In genomic region chr14:102258136-102258535, GRCh38 we compare ENCODE assay signal across 29 cellular contexts.
"Had no signal": no experiment of that assay in that cellular context is flagged by ENCODE, and none has a peak within 500 bp of the region (broad histone marks: within the 10 kb centered on the region; RNA-seq: fewer than 3 reads in every experiment).

No MANE protein-coding gene starts in this region.

- DNase-seq: activated CD4-positive, alpha-beta memory T cell treated with anti-CD3 and anti-CD28 coated beads, Interleukin-2, amount 10 ng/mL, durations not matched to agents 7 days and 5 days; activated CD4-positive, alpha-beta T cell treated with anti-CD3 and anti-CD28 coated beads for 36 hours; activated CD4-positive, alpha-beta T cell treated with anti-CD3 and anti-CD28 coated beads, Interleukin-2, amount 10 ng/mL, durations not matched to agents 24 days and 14 days; activated CD4-positive, alpha-beta T cell treated with anti-CD3 and anti-CD28 coated beads, Interleukin-2, amount 50 U/mL, for 4 hours; activated CD8-positive, alpha-beta memory T cell treated with anti-CD3 and anti-CD28 coated beads, Interleukin-2, amount 50 U/mL, for 48 hours; activated naive CD4-positive, alpha-beta T cell treated with anti-CD3 and anti-CD28 coated beads for 36 hours; activated naive CD8-positive, alpha-beta T cell treated with anti-CD3 and anti-CD28 coated beads for 36 hours; activated naive CD8-positive, alpha-beta T cell treated with anti-CD3 and anti-CD28 coated beads, Interleukin-2, amount 50 U/mL, for 24 hours; activated T-cell treated with anti-CD3 and anti-CD28 coated beads for 4 hours; activated T-cell treated with anti-CD3 and anti-CD28 coated beads, Interleukin-2, amount 50 U/mL, for 24 hours; activated T-cell treated with anti-CD3 and anti-CD28 coated beads, Interleukin-2, amount 50 U/mL, for 72 hours; adrenal gland; amygdala; body of pancreas; caudate nucleus; cerebellar nuclear complex; dorsolateral prefrontal cortex; effector memory CD4-positive, alpha-beta T cell; endodermal cell; foreskin fibroblast; head of caudate nucleus; T-helper 2 cell had no signal

- ATAC-seq: activated CD4-positive, alpha-beta T cell treated with anti-CD3 and anti-CD28 coated beads for 36 hours; activated CD4-positive, CD25-positive, alpha-beta regulatory T cell treated with anti-CD3 and anti-CD28 coated beads, Interleukin-2, amount 50 U/mL, for 24 hours; activated naive CD8-positive, alpha-beta T cell treated with anti-CD3 and anti-CD28 coated beads, Interleukin-2, amount 50 U/mL, for 24 hours; activated T-cell treated with anti-CD3 and anti-CD28 coated beads, Interleukin-2, amount 50 U/mL, for 72 hours; body of pancreas; esophagus mucosa; WTC11 had no signal

- H3K27ac Mint-ChIP-seq: activated CD4-positive, alpha-beta memory T cell treated with anti-CD3 and anti-CD28 coated beads, Interleukin-2, amount 10 ng/mL, durations not matched to agents 7 days and 5 days; activated CD4-positive, alpha-beta T cell treated with anti-CD3 and anti-CD28 coated beads for 36 hours; activated CD4-positive, alpha-beta T cell treated with anti-CD3 and anti-CD28 coated beads, Interleukin-2, amount 10 ng/mL, durations not matched to agents 24 days and 14 days; activated naive CD4-positive, alpha-beta T cell treated with anti-CD3 and anti-CD28 coated beads for 36 hours; activated naive CD4-positive, alpha-beta T cell treated with anti-CD3 and anti-CD28 coated beads, Interleukin-2, amount 50 U/mL, for 24 hours; activated naive CD8-positive, alpha-beta T cell treated with anti-CD3 and anti-CD28 coated beads for 36 hours; activated naive CD8-positive, alpha-beta T cell treated with anti-CD3 and anti-CD28 coated beads, Interleukin-2, amount 50 U/mL, for 24 hours; activated T-cell treated with anti-CD3 and anti-CD28 coated beads, Interleukin-2, amount 50 U/mL, for 24 hours; activated T-cell treated with anti-CD3 and anti-CD28 coated beads, Interleukin-2, amount 50 U/mL, for 72 hours; dendritic cell treated with granulocyte-macrophage colony-stimulating factor and Interleukin-4, amounts not matched to agents 40 ng/mL and 50 ng/mL, for 4 days; endodermal cell; WTC11 had no signal

- H3K27me3 ChIP-seq: adrenal gland, body of pancreas, dorsolateral prefrontal cortex had no signal

- H3K4me1 ChIP-seq: adrenal gland had no signal

- H3K27ac ChIP-seq: adrenal gland, body of pancreas, coronary artery, dorsolateral prefrontal cortex, VCaP had no signal

- H3K36me3 Mint-ChIP-seq: activated naive CD4-positive, alpha-beta T cell treated with anti-CD3 and anti-CD28 coated beads, Interleukin-2, amount 50 U/mL, for 24 hours; activated naive CD8-positive, alpha-beta T cell treated with anti-CD3 and anti-CD28 coated beads for 36 hours; WTC11 had no signal

- H3K36me3 ChIP-seq: adrenal gland had no signal

- H3K4me3 ChIP-seq: adrenal gland, body of pancreas, coronary artery, dorsolateral prefrontal cortex had no signal

- H3K9me3 ChIP-seq: adrenal gland, body of pancreas had no signal

- H3K9me3 Mint-ChIP-seq: activated CD4-positive, alpha-beta memory T cell treated with anti-CD3 and anti-CD28 coated beads, Interleukin-2, amount 10 ng/mL, durations not matched to agents 7 days and 5 days; activated CD4-positive, alpha-beta T cell treated with anti-CD3 and anti-CD28 coated beads, Interleukin-2, amount 10 ng/mL, durations not matched to agents 24 days and 14 days; activated naive CD4-positive, alpha-beta T cell treated with anti-CD3 and anti-CD28 coated beads for 36 hours; activated naive CD4-positive, alpha-beta T cell treated with anti-CD3 and anti-CD28 coated beads, Interleukin-2, amount 50 U/mL, for 24 hours; activated naive CD8-positive, alpha-beta T cell treated with anti-CD3 and anti-CD28 coated beads for 36 hours; activated naive CD8-positive, alpha-beta T cell treated with anti-CD3 and anti-CD28 coated beads, Interleukin-2, amount 50 U/mL, for 24 hours; activated T-cell treated with anti-CD3 and anti-CD28 coated beads, Interleukin-2, amount 50 U/mL, for 24 hours; activated T-cell treated with anti-CD3 and anti-CD28 coated beads, Interleukin-2, amount 50 U/mL, for 72 hours; dendritic cell treated with granulocyte-macrophage colony-stimulating factor and Interleukin-4, amounts not matched to agents 40 ng/mL and 50 ng/mL, for 4 days; endodermal cell; WTC11 had no signal

- H3K27me3 Mint-ChIP-seq: activated CD4-positive, alpha-beta memory T cell treated with anti-CD3 and anti-CD28 coated beads, Interleukin-2, amount 10 ng/mL, durations not matched to agents 7 days and 5 days; activated CD4-positive, alpha-beta T cell treated with anti-CD3 and anti-CD28 coated beads for 36 hours; activated naive CD4-positive, alpha-beta T cell treated with anti-CD3 and anti-CD28 coated beads, Interleukin-2, amount 50 U/mL, for 24 hours; activated naive CD8-positive, alpha-beta T cell treated with anti-CD3 and anti-CD28 coated beads for 36 hours; activated naive CD8-positive, alpha-beta T cell treated with anti-CD3 and anti-CD28 coated beads, Interleukin-2, amount 50 U/mL, for 24 hours; activated T-cell treated with anti-CD3 and anti-CD28 coated beads, Interleukin-2, amount 50 U/mL, for 24 hours; dendritic cell treated with granulocyte-macrophage colony-stimulating factor and Interleukin-4, amounts not matched to agents 40 ng/mL and 50 ng/mL, for 4 days had no signal

- H3K4me3 Mint-ChIP-seq: activated CD4-positive, alpha-beta memory T cell treated with anti-CD3 and anti-CD28 coated beads, Interleukin-2, amount 10 ng/mL, durations not matched to agents 7 days and 5 days; activated CD4-positive, alpha-beta T cell treated with anti-CD3 and anti-CD28 coated beads for 36 hours; activated CD4-positive, alpha-beta T cell treated with anti-CD3 and anti-CD28 coated beads, Interleukin-2, amount 10 ng/mL, durations not matched to agents 24 days and 14 days; activated naive CD4-positive, alpha-beta T cell treated with anti-CD3 and anti-CD28 coated beads for 36 hours; activated naive CD4-positive, alpha-beta T cell treated with anti-CD3 and anti-CD28 coated beads, Interleukin-2, amount 50 U/mL, for 24 hours; activated naive CD8-positive, alpha-beta T cell treated with anti-CD3 and anti-CD28 coated beads for 36 hours; activated naive CD8-positive, alpha-beta T cell treated with anti-CD3 and anti-CD28 coated beads, Interleukin-2, amount 50 U/mL, for 24 hours; activated T-cell treated with anti-CD3 and anti-CD28 coated beads, Interleukin-2, amount 50 U/mL, for 24 hours; activated T-cell treated with anti-CD3 and anti-CD28 coated beads, Interleukin-2, amount 50 U/mL, for 72 hours; dendritic cell treated with granulocyte-macrophage colony-stimulating factor and Interleukin-4, amounts not matched to agents 40 ng/mL and 50 ng/mL, for 4 days; endodermal cell; WTC11 had no signal

- H3K4me1 Mint-ChIP-seq: activated CD4-positive, alpha-beta memory T cell treated with anti-CD3 and anti-CD28 coated beads, Interleukin-2, amount 10 ng/mL, durations not matched to agents 7 days and 5 days; activated CD4-positive, alpha-beta T cell treated with anti-CD3 and anti-CD28 coated beads for 36 hours; activated CD4-positive, alpha-beta T cell treated with anti-CD3 and anti-CD28 coated beads, Interleukin-2, amount 10 ng/mL, durations not matched to agents 24 days and 14 days; activated naive CD4-positive, alpha-beta T cell treated with anti-CD3 and anti-CD28 coated beads, Interleukin-2, amount 50 U/mL, for 24 hours; activated naive CD8-positive, alpha-beta T cell treated with anti-CD3 and anti-CD28 coated beads for 36 hours; activated naive CD8-positive, alpha-beta T cell treated with anti-CD3 and anti-CD28 coated beads, Interleukin-2, amount 50 U/mL, for 24 hours; endodermal cell had no signal
